20 cellular contexts compared by ENCODE assay signal in genomic region chr2:3533836-3534235, GRCh38. TPM values are rescaled to one million over a fixed set of nuclear protein-coding genes. Genes with fewer than 3 reads are reported as not detected.
A peak's percentile ranks its signal among the peaks of the same experiment; 100 is the strongest.
DNase-seq lines count a peak whose midpoint lies in the region; FAIRE-seq and TF ChIP-seq lines count a peak whose summit lies in the region.
"Had no signal": no experiment of that assay in that cellular context is flagged by ENCODE, and none has a peak within 500 bp of the region (broad histone marks: within the 10 kb centered on the region; RNA-seq: fewer than 3 reads in every experiment).

No MANE protein-coding gene starts in this region.

- H3K79me2 ChIP-seq in astrocyte (ENCODE audit: insufficient read depth, low read length), result no peaks in the 10 kb centered on the region
- no peaks in the 10 kb centered on the region for H3K79me2 ChIP-seq in neural progenitor cell (ENCODE audit: low read depth)

- TF ChIP-seq CTCF in astrocyte (IDR thresholded peaks at IDR 0.05; ENCODE audit: insufficient read depth, low read depth, low read length), result no peak
- no peak for TF ChIP-seq CTCF in left ventricle myocardium inferior (IDR thresholded peaks at IDR 0.05; ENCODE audit: borderline replicate concordance)
- TF ChIP-seq CTCF in neural progenitor cell (IDR thresholded peaks at IDR 0.05), result no peak
- no peak for TF ChIP-seq CTCF in Calu3 (IDR thresholded peaks at IDR 0.05; ENCODE audit: unreplicated experiment)

- DNase-seq in H7 (peak; percentile 65), astrocyte (ENCODE audit: low read depth) (no peak), left ventricle myocardium inferior (no peak), neural progenitor cell (ENCODE audit: low spot score) (no peak), HuH-7.5 (ENCODE audit: low spot score) (no peak), activated T-cell treated with anti-CD3 and anti-CD28 coated beads for 4 hours (no peak), Calu3 (no peak), DMS53 treated with DMSO at 0.1 percent for 48 hours (lab: John Stamatoyannopoulos, UW; ENCODE audit: unreplicated experiment) (no peak)
- DNase-seq: Caco-2, DMS79, GM23248, HFFc6, KBM-7, NCI-H1092, NCI-H69, SHP77 had no signal

- H3K36me3 ChIP-seq in H7 (replicated peaks; ENCODE audit: control insufficient read depth, insufficient read depth, low read length) (no peaks in the 10 kb centered on the region; the same call in 1 of the 2 replicates), astrocyte (ENCODE audit: insufficient read depth, low read length) (no peaks in the 10 kb centered on the region), left ventricle myocardium inferior (peaks cover 13% of the 10 kb centered on the region), neural progenitor cell (no peaks in the 10 kb centered on the region)

- no peaks in the 10 kb centered on the region for H3K27me3 ChIP-seq in H7 (ENCODE audit: control insufficient read depth, insufficient read depth, low read length)
- no peaks in the 10 kb centered on the region for H3K27me3 ChIP-seq in astrocyte (ENCODE audit: insufficient read depth, low read length)
- no peaks in the 10 kb centered on the region for H3K27me3 ChIP-seq in left ventricle myocardium inferior (ENCODE audit: low read depth)
- no peaks in the 10 kb centered on the region for H3K27me3 ChIP-seq in neural progenitor cell

- no peak overlapping the region for H3K27ac Mint-ChIP-seq in astrocyte (ENCODE audit: unreplicated experiment)
- no peak overlapping the region for H3K27ac Mint-ChIP-seq in neural progenitor cell
- H3K27ac Mint-ChIP-seq in Calu3 (ENCODE audit: unreplicated experiment), result no peak overlapping the region

- H3K4me2 ChIP-seq in astrocyte (ENCODE audit: low read length) (no peak overlapping the region), neural progenitor cell (no peak overlapping the region)

- H3K9me3 ChIP-seq in astrocyte (ENCODE audit: insufficient read depth, low read depth, low read length) (no peaks in the 10 kb centered on the region), left ventricle myocardium inferior (replicated peaks) (no peaks in the 10 kb centered on the region), neural progenitor cell (ENCODE audit: low read depth) (no peaks in the 10 kb centered on the region)
- H3K9me3 ChIP-seq: Caco-2 had no signal

- peak overlapping the region; percentile 45 for H3K4me3 Mint-ChIP-seq in astrocyte (ENCODE audit: unreplicated experiment)
- peak overlapping the region; percentile 43 for H3K4me3 Mint-ChIP-seq in neural progenitor cell
- H3K4me3 Mint-ChIP-seq in Calu3 (ENCODE audit: low read depth, unreplicated experiment), result no peak overlapping the region
- H3K4me3 Mint-ChIP-seq: HFFc6 had no signal

- CTCF ChIA-PET in Calu3 (lab: Charles Lee), result interaction anchor here (0.6 kb wide), 1 partner anchor 14 kb away, joined by 3 read pairs; no protein-coding TSS in a partner anchor

- no peaks in the 10 kb centered on the region for H3K9me3 Mint-ChIP-seq in astrocyte (ENCODE audit: unreplicated experiment)
- H3K9me3 Mint-ChIP-seq in neural progenitor cell, result no peaks in the 10 kb centered on the region
- H3K9me3 Mint-ChIP-seq in Calu3 (ENCODE audit: low read depth, unreplicated experiment), result no peaks in the 10 kb centered on the region
- H3K9me3 Mint-ChIP-seq: HFFc6 had no signal

- no peak for FAIRE-seq in astrocyte (lab: Jason Lieb, UNC)
- FAIRE-seq: A204.1, G401.6, GM12891, HTR-8/SVneo had no signal

- H3K27ac ChIP-seq in astrocyte (ENCODE audit: low read depth, low read length) (no peak overlapping the region), left ventricle myocardium inferior (replicated peaks) (peak overlapping the region; percentile 81), neural progenitor cell (no peak overlapping the region)
- H3K27ac ChIP-seq: GM23248 had no signal

- H4K20me1 ChIP-seq in astrocyte (ENCODE audit: insufficient read depth, low read length) (no peaks in the 10 kb centered on the region), neural progenitor cell (ENCODE audit: low read depth) (no peaks in the 10 kb centered on the region)

- BruUV-seq in Calu3 (replicated peaks; lab: Mats Ljungman, UMichigan), result no TSS peak

- peaks cover 19% of the 10 kb centered on the region for H3K4me1 Mint-ChIP-seq in astrocyte (ENCODE audit: low read depth, unreplicated experiment)
- H3K4me1 Mint-ChIP-seq in neural progenitor cell, result peaks cover 10% of the 10 kb centered on the region
- peaks cover 17% of the 10 kb centered on the region for H3K4me1 Mint-ChIP-seq in Calu3 (ENCODE audit: low read depth, unreplicated experiment)

- H3F3A ChIP-seq in neural progenitor cell (ENCODE audit: low read depth), result peaks cover 5% of the 10 kb centered on the region

- H3K4me1 ChIP-seq in astrocyte (ENCODE audit: insufficient read depth, low read length) (peaks cover 19% of the 10 kb centered on the region), left ventricle myocardium inferior (peaks cover 40% of the 10 kb centered on the region), neural progenitor cell (no peaks in the 10 kb centered on the region)

- H2AFZ ChIP-seq in astrocyte (ENCODE audit: low read depth, low read length) (no peak overlapping the region), neural progenitor cell (replicated peaks) (no peak overlapping the region)
- H2AFZ ChIP-seq: GM23248 had no signal

- intact Hi-C loops in left ventricle myocardium inferior (cut with micrococcal nuclease), result no loop called here
- intact Hi-C loops in Calu3 (cut with micrococcal nuclease; ENCODE audit: unreplicated experiment), result no loop called here

- H3K4me3 ChIP-seq in H7 (ENCODE audit: insufficient read depth, low read depth, low read length) (no peak overlapping the region), astrocyte (ENCODE audit: insufficient read depth, low read depth, low read length) (no peak overlapping the region), left ventricle myocardium inferior (peak overlapping the region; percentile 63), neural progenitor cell (no peak overlapping the region)
- H3K4me3 ChIP-seq: GM23248 had no signal

- H3K9ac ChIP-seq in astrocyte (ENCODE audit: low read length) (no peak overlapping the region), neural progenitor cell (no peak overlapping the region)
- H3K9ac ChIP-seq: GM23248 had no signal

- peaks cover 4% of the 10 kb centered on the region for H3K36me3 Mint-ChIP-seq in astrocyte (ENCODE audit: low read depth, unreplicated experiment)
- no peaks in the 10 kb centered on the region for H3K36me3 Mint-ChIP-seq in neural progenitor cell
- peaks cover 19% of the 10 kb centered on the region for H3K36me3 Mint-ChIP-seq in Calu3 (ENCODE audit: insufficient read depth, unreplicated experiment)

- H3K27me3 Mint-ChIP-seq in astrocyte (ENCODE audit: low read depth, unreplicated experiment), result no peaks in the 10 kb centered on the region
- H3K27me3 Mint-ChIP-seq in neural progenitor cell (ENCODE audit: insufficient read depth, low read depth), result peaks cover 4% of the 10 kb centered on the region
- H3K27me3 Mint-ChIP-seq in Calu3 (ENCODE audit: unreplicated experiment), result no peaks in the 10 kb centered on the region

RNA-seq across cellular contexts. Expression of gene ADI1, which starts 14.5 kb away (rescaled TPM):
- 19.8 and 21.0 TPM in 2 replicates for total RNA-seq in H7 (2014; rRNA removed; shearing (Covaris generic))
- total RNA-seq in astrocyte (29.4 and 41.6 TPM in 2 replicates), left ventricle myocardium inferior (195 TPM), neural progenitor cell (ENCODE audit: low replicate concordance) (19.0 and 29.3 TPM in 2 replicates), Calu3 (2022) (30.1 and 32.6 TPM in 2 replicates)

RNA-seq across cellular contexts. Expression of gene RNASEH1, which starts 24.3 kb away (rescaled TPM):
- total RNA-seq in H7 (2014; rRNA removed; shearing (Covaris generic)), result 40.4 and 42.8 TPM in 2 replicates
- total RNA-seq in astrocyte (32.6 and 35.5 TPM in 2 replicates), left ventricle myocardium inferior (20.9 TPM), neural progenitor cell (ENCODE audit: low replicate concordance) (26.8 and 28.2 TPM in 2 replicates), Calu3 (2022) (29.8 and 30.2 TPM in 2 replicates)

RNA-seq across cellular contexts. Expression of gene RPS7, which starts 41.2 kb away (rescaled TPM):
- 2,082 and 2,647 TPM in 2 replicates for total RNA-seq in H7 (2014; rRNA removed; shearing (Covaris generic))
- total RNA-seq in astrocyte (998 and 1,163 TPM in 2 replicates), left ventricle myocardium inferior (583 TPM), neural progenitor cell (ENCODE audit: low replicate concordance) (5,433 and 5,441 TPM in 2 replicates), Calu3 (2022) (1,135 and 1,226 TPM in 2 replicates)
